In genomic region chr10:126911301-126911700, GRCh38 we compare ENCODE assay signal across 17 cellular contexts. TPM values are rescaled to one million over a fixed set of nuclear protein-coding genes. Genes with fewer than 3 reads are reported as not detected.
DNase-seq lines count a peak whose midpoint lies in the region; FAIRE-seq and TF ChIP-seq lines count a peak whose summit lies in the region.
"Had no signal": no experiment of that assay in that cellular context is flagged by ENCODE, and none has a peak within 500 bp of the region (broad histone marks: within the 10 kb centered on the region; RNA-seq: fewer than 3 reads in every experiment).

No MANE protein-coding gene starts in this region.

- H3K9me3 ChIP-seq in SJCRH30 (replicated peaks) (no peaks in the 10 kb centered on the region; the same call in 1 of the 2 replicates), keratinocyte (ENCODE audit: control insufficient read depth, low read depth, low read length) (no peaks in the 10 kb centered on the region), spleen (peaks cover 0 to 5% (median 0%) of the 10 kb centered on the region in 8 donors)

- H3K4me1 ChIP-seq in SJCRH30 (peaks cover 23% of the 10 kb centered on the region), keratinocyte (ENCODE audit: control insufficient read depth, extremely low read depth, insufficient read depth, low read length) (peaks cover 34% of the 10 kb centered on the region), spleen (peaks cover 0 to 7% (median 0%) of the 10 kb centered on the region in 6 donors)

- peaks cover 92% of the 10 kb centered on the region for H3K79me2 ChIP-seq in keratinocyte (ENCODE audit: control insufficient read depth, insufficient read depth, low read length)

- no peak for TF ChIP-seq CTCF in keratinocyte (optimal IDR thresholded peaks at IDR 0.05 in 1 of 3, IDR thresholded peaks at IDR 0.05 in 1 of 3, conservative IDR thresholded peaks at IDR 0.05 in 1 of 3; ENCODE audit: extremely low read depth in 1 of 3, insufficient read depth in 2 of 3, low read length in 3 of 3)
- TF ChIP-seq CTCF in spleen (IDR thresholded peaks at IDR 0.05 in 8 of 11, conservative IDR thresholded peaks at IDR 0.05 in 3 of 11) = no peak

- H3K36me3 ChIP-seq in SJCRH30 (peaks cover 6% of the 10 kb centered on the region; the same call in 1 of the 2 replicates), keratinocyte (ENCODE audit: control insufficient read depth in 2 of 2, extremely low read depth in 1 of 2, insufficient read depth in 2 of 2, low read length in 2 of 2) (peaks cover 0 to 7% of the 10 kb centered on the region in 2 experiments), spleen (no peaks in the 10 kb centered on the region)

- no peaks in the 10 kb centered on the region for H3K9me1 ChIP-seq in keratinocyte (ENCODE audit: control insufficient read depth, extremely low read depth, insufficient read depth, low read length)

- H3K4me3 ChIP-seq in SJCRH30 (peak overlapping the region; percentile 3; the same call in 1 of the 2 replicates), keratinocyte (ENCODE audit: control insufficient read depth in 2 of 3, extremely low read depth in 1 of 3, insufficient read depth in 2 of 3, low read depth in 1 of 3, low read length in 3 of 3) (no peak overlapping the region), spleen (no peak overlapping the region)
- H3K4me3 ChIP-seq: GM12878, GM23248 had no signal

- no peak for FAIRE-seq in keratinocyte (lab: Jason Lieb, UNC)
- FAIRE-seq: GM12878, GM18507 had no signal

- peak; percentile 49 for DNase-seq in activated effector memory CD4-positive, alpha-beta T cell treated with anti-CD3 and anti-CD28 coated beads, Interleukin-2, amount 50 U/mL, for 16 hours
- no peak for DNase-seq in activated effector memory CD4-positive, alpha-beta T cell treated with Interleukin-2 at 50 U/mL for 16 hours
- DNase-seq in SJCRH30 (peak in 1 of 2 experiments; percentile 15), keratinocyte (ENCODE audit: low read depth, low spot score) (no peak), spleen (peak; percentile 53), NCI-H146 treated with DMSO at 0.1 percent for 48 hours (lab: John Stamatoyannopoulos, UW; ENCODE audit: unreplicated experiment) (no peak), NCI-H1417 treated with DMSO at 0.1 percent for 48 hours (lab: John Stamatoyannopoulos, UW) (no peak)
- DNase-seq in central memory CD4-positive, alpha-beta T cell = no peak
- DNase-seq: AML-193; CD4-positive, alpha-beta memory T cell; DMS79; H7 had no signal

- peaks cover 9% of the 10 kb centered on the region for H4K20me1 ChIP-seq in keratinocyte (ENCODE audit: control insufficient read depth, extremely low read depth, insufficient read depth, low read length)

- H2AFZ ChIP-seq in keratinocyte (ENCODE audit: control insufficient read depth, low read length) = no peak overlapping the region
- H2AFZ ChIP-seq: GM23248 had no signal

- WGBS in spleen, 5 donors = 82 to 88% (median 85%) methylated on average over 11 of the region's 11 CpGs

- no peaks in the 10 kb centered on the region for H3K27me3 ChIP-seq in SJCRH30
- no peaks in the 10 kb centered on the region for H3K27me3 ChIP-seq in keratinocyte (ENCODE audit: control insufficient read depth, extremely low read depth, insufficient read depth, low read length)
- peaks cover 0 to 12% (median 0%) of the 10 kb centered on the region in 7 donors for H3K27me3 ChIP-seq in spleen (replicated peaks in 1 of 7)

- TF ChIP-seq POLR2A in spleen (IDR thresholded peaks at IDR 0.05) = no peak

- dilution Hi-C loops in keratinocyte (cut with MboI; ENCODE audit: extremely low pct_ligation_motif_present, low sequenced_read_pairs) = no loop called here

- H3K27ac ChIP-seq in SJCRH30 (peak overlapping the region; percentile 77), keratinocyte (ENCODE audit: control insufficient read depth, insufficient read depth, low read length) (peak overlapping the region; percentile 45), spleen (no peak overlapping the region)
- H3K27ac ChIP-seq: 22Rv1, C4-2B, GM23248 had no signal

- H3K9ac ChIP-seq in keratinocyte (ENCODE audit: control insufficient read depth, extremely low read depth, insufficient read depth, low read length) = no peak overlapping the region
- H3K9ac ChIP-seq: GM23248 had no signal

- H3K4me2 ChIP-seq in keratinocyte (ENCODE audit: control insufficient read depth, extremely low read depth, insufficient read depth, low read depth, low read length) = peak overlapping the region; percentile 64

- intact Hi-C loops in spleen (cut with DNase I; ENCODE audit: low total_unique reads) = no loop called here

RNA-seq across cellular contexts. Expression of gene DOCK1, which starts 6.1 kb away (rescaled TPM):
- 49.7 and 53.8 TPM in 2 replicates for total RNA-seq in SJCRH30 (2014; rRNA removed; shearing (Covaris generic))
- 10.1 to 15.7 TPM (median 15.2 TPM) in 3 replicates for polyA plus RNA-seq in keratinocyte
- polyA plus RNA-seq in keratinocyte (2011; ENCODE audit: low read depth) = 17.7 TPM
- 16.4 and 20.1 TPM in 2 replicates for polyA plus RNA-seq in keratinocyte (2011; cell fraction: cytosol; rRNA removed)
- polyA plus RNA-seq in keratinocyte (2011; cell fraction: nucleus; rRNA removed) = 40.2 and 41.7 TPM in 2 replicates
- 12.3 and 27.6 TPM in 2 replicates for polyA plus RNA-seq in keratinocyte (2012; ENCODE audit: low replicate concordance)
- polyA minus RNA-seq in keratinocyte = 58.0 to 84.6 TPM (median 80.5 TPM) in 3 replicates
- 33.0 TPM for polyA minus RNA-seq in keratinocyte (2011; cell fraction: cytosol; rRNA and poly(A)+ RNA removed)
- 38.6 and 75.1 TPM in 2 replicates for polyA minus RNA-seq in keratinocyte (2011; cell fraction: nucleus; rRNA and poly(A)+ RNA removed)
- total RNA-seq in spleen = 10 to 100 TPM; 21.5 to 40.5 (median 35.7) TPM
- 1 to 10 TPM; 2.2 to 5.2 (median 2.6) TPM for polyA plus RNA-seq in spleen
- polyA plus RNA-seq: CD4-positive, alpha-beta memory T cell had no signal

Comparison
In these comparisons a context has a peak if more than half of its experiments do, and no peak if none do; other contexts are left out.
1. DNase-seq: peak in activated effector memory CD4-positive, alpha-beta T cell treated with anti-CD3 and anti-CD28 coated beads, Interleukin-2, amount 50 U/mL, for 16 hours (single experiment) and spleen (single experiment); none in activated effector memory CD4-positive, alpha-beta T cell treated with Interleukin-2 at 50 U/mL for 16 hours (single experiment), keratinocyte (single experiment), NCI-H146 treated with DMSO at 0.1 percent for 48 hours (single experiment), central memory CD4-positive, alpha-beta T cell (single experiment) and NCI-H1417 treated with DMSO at 0.1 percent for 48 hours (single experiment).
2. H3K27ac ChIP-seq: peak in SJCRH30 (single experiment) and keratinocyte (single experiment); none in spleen (0 of 8).